ENCODE assay signal across 1 cellular context in genomic region chr9:134175808-134176598, GRCh38.
A peak's percentile ranks its signal among the peaks of the same experiment; 100 is the strongest.
TF ChIP-seq lines count a peak whose summit lies in the region.

No MANE protein-coding gene starts in this region.

TF ChIP-seq in HepG2, 621 proteins besides CTCF, POLR2A, EP300 and RAD21 (continued from another document and continues in another):
- TF ChIP-seq MXD1 (CRISPR knock-in tag; IDR thresholded peaks at IDR 0.05) (peak; percentile 58; the same call in 1 of the 2 replicates), ZMYM4 (CRISPR knock-in tag; IDR thresholded peaks at IDR 0.05) (peak; percentile 65; the same call in 1 of the 2 replicates), RXRB (CRISPR knock-in tag; IDR thresholded peaks at IDR 0.05; ENCODE audit: borderline replicate concordance) (peak; percentile 90), CBX2 (IDR thresholded peaks at IDR 0.05; ENCODE audit: low read depth, low read length) (no peak), CBX2 (CRISPR knock-in tag; IDR thresholded peaks at IDR 0.05; ENCODE audit: low read depth) (0 out of 2 replicates have a peak, but pooled peaks have one; percentile 81), HIC2 (CRISPR knock-in tag; IDR thresholded peaks at IDR 0.05; ENCODE audit: low read depth) (peak; percentile 92), ZNF839 (CRISPR knock-in tag; IDR thresholded peaks at IDR 0.05; ENCODE audit: borderline replicate concordance) (no peak; the same call in 1 of the 2 replicates), ELF3 (CRISPR knock-in tag; IDR thresholded peaks at IDR 0.05) (peak; percentile 28; the same call in 1 of the 2 replicates), NR3C1 (CRISPR knock-in tag; IDR thresholded peaks at IDR 0.05) (no peak), WIZ (CRISPR knock-in tag; IDR thresholded peaks at IDR 0.05) (0 out of 2 replicates have a peak, but pooled peaks have one; percentile 45), ZSCAN29 (CRISPR knock-in tag; conservative IDR thresholded peaks at IDR 0.05) (peak; percentile 78; the same call in 1 of the 2 replicates), KLF12 (CRISPR knock-in tag; IDR thresholded peaks at IDR 0.05; ENCODE audit: borderline replicate concordance) (0 out of 2 replicates have a peak, but pooled peaks have one; percentile 49), IKZF5 (CRISPR knock-in tag; IDR thresholded peaks at IDR 0.05) (0 out of 2 replicates have a peak, but pooled peaks have one; percentile 47), RXRA (CRISPR knock-in tag; IDR thresholded peaks at IDR 0.05) (peak; percentile 80), ZNF589 (CRISPR knock-in tag; conservative IDR thresholded peaks at IDR 0.05) (no peak), MEIS1 (CRISPR knock-in tag; IDR thresholded peaks at IDR 0.05; ENCODE audit: borderline replicate concordance) (peak; percentile 40; the same call in 1 of the 2 replicates), ZNF44 (CRISPR knock-in tag; IDR thresholded peaks at IDR 0.05) (no peak), ZBTB43 (CRISPR knock-in tag; conservative IDR thresholded peaks at IDR 0.05) (no peak), ZNF280B (CRISPR knock-in tag; IDR thresholded peaks at IDR 0.05; ENCODE audit: borderline replicate concordance) (0 out of 2 replicates have a peak, but pooled peaks have one; percentile 9), ZNF639 (CRISPR knock-in tag; conservative IDR thresholded peaks at IDR 0.05) (no peak), ZNF101 (CRISPR knock-in tag; IDR thresholded peaks at IDR 0.05; ENCODE audit: borderline replicate concordance, low read depth) (no peak), BCL6 (CRISPR knock-in tag; IDR thresholded peaks at IDR 0.05) (0 out of 2 replicates have a peak, but pooled peaks have one; percentile 16), ARHGAP35 (CRISPR knock-in tag; IDR thresholded peaks at IDR 0.05; ENCODE audit: borderline replicate concordance) (peak; percentile 46; the same call in 1 of the 2 replicates), ZIK1 (CRISPR knock-in tag; IDR thresholded peaks at IDR 0.05; ENCODE audit: borderline replicate concordance, low read depth) (peak; percentile 56; the same call in 1 of the 2 replicates), ZBED4 (CRISPR knock-in tag; IDR thresholded peaks at IDR 0.05; ENCODE audit: borderline replicate concordance) (peak; percentile 47; the same call in 1 of the 2 replicates), ZNF724P (CRISPR knock-in tag; IDR thresholded peaks at IDR 0.05; ENCODE audit: borderline replicate concordance) (peak; percentile 81; the same call in 1 of the 2 replicates), ZNF790 (CRISPR knock-in tag; IDR thresholded peaks at IDR 0.05; ENCODE audit: borderline replicate concordance) (0 out of 2 replicates have a peak, but pooled peaks have one; percentile 7), NR2F1 (CRISPR knock-in tag; IDR thresholded peaks at IDR 0.05) (peak; percentile 55 to 76; a peak in 3 of 4 replicates), ZNF768 (CRISPR knock-in tag; IDR thresholded peaks at IDR 0.05) (no peak), SIX1 (CRISPR knock-in tag; IDR thresholded peaks at IDR 0.05; ENCODE audit: borderline replicate concordance) (peak; percentile 78; the same call in 1 of the 2 replicates), TEAD2 (CRISPR knock-in tag; IDR thresholded peaks at IDR 0.05) (no peak; the same call in 1 of the 2 replicates), SOX5 (CRISPR knock-in tag; IDR thresholded peaks at IDR 0.05; ENCODE audit: borderline replicate concordance) (peak; percentile 36; the same call in 1 of the 2 replicates), MED1 (CRISPR knock-in tag; IDR thresholded peaks at IDR 0.05) (peak; percentile 71), SETDB1 (CRISPR knock-in tag; IDR thresholded peaks at IDR 0.05; ENCODE audit: borderline replicate concordance) (no peak)
- TF ChIP-seq, protein P1, sequence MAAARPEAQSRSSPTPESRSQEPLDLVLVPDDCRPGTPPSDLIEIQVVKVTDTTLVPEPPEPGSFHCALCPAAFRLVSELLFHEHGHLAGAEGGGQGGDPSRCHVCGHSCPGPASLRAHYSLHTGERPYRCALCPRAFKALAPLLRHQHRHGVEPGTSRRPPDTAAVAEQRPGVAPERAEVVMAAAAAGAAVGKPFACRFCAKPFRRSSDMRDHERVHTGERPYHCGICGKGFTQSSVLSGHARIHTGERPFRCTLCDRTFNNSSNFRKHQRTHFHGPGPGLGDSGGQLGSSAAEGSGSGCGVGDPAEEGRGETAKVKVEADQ (CRISPR knock-in tag; IDR thresholded peaks at IDR 0.05; ENCODE audit: borderline replicate concordance) = peak; percentile 60; the same call in 1 of the 2 replicates
- TF ChIP-seq, protein P2, sequence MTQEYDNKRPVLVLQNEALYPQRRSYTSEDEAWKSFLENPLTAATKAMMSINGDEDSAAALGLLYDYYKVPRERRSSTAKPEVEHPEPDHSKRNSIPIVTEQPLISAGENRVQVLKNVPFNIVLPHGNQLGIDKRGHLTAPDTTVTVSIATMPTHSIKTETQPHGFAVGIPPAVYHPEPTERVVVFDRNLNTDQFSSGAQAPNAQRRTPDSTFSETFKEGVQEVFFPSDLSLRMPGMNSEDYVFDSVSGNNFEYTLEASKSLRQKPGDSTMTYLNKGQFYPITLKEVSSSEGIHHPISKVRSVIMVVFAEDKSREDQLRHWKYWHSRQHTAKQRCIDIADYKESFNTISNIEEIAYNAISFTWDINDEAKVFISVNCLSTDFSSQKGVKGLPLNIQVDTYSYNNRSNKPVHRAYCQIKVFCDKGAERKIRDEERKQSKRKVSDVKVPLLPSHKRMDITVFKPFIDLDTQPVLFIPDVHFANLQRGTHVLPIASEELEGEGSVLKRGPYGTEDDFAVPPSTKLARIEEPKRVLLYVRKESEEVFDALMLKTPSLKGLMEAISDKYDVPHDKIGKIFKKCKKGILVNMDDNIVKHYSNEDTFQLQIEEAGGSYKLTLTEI (CRISPR knock-in tag; conservative IDR thresholded peaks at IDR 0.05) = no peak
- TF ChIP-seq, protein P3, sequence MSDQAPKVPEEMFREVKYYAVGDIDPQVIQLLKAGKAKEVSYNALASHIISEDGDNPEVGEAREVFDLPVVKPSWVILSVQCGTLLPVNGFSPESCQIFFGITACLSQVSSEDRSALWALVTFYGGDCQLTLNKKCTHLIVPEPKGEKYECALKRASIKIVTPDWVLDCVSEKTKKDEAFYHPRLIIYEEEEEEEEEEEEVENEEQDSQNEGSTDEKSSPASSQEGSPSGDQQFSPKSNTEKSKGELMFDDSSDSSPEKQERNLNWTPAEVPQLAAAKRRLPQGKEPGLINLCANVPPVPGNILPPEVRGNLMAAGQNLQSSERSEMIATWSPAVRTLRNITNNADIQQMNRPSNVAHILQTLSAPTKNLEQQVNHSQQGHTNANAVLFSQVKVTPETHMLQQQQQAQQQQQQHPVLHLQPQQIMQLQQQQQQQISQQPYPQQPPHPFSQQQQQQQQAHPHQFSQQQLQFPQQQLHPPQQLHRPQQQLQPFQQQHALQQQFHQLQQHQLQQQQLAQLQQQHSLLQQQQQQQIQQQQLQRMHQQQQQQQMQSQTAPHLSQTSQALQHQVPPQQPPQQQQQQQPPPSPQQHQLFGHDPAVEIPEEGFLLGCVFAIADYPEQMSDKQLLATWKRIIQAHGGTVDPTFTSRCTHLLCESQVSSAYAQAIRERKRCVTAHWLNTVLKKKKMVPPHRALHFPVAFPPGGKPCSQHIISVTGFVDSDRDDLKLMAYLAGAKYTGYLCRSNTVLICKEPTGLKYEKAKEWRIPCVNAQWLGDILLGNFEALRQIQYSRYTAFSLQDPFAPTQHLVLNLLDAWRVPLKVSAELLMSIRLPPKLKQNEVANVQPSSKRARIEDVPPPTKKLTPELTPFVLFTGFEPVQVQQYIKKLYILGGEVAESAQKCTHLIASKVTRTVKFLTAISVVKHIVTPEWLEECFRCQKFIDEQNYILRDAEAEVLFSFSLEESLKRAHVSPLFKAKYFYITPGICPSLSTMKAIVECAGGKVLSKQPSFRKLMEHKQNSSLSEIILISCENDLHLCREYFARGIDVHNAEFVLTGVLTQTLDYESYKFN (CRISPR knock-in tag; conservative IDR thresholded peaks at IDR 0.05) = peak; percentile 82
